In genomic region chr17:48175692-48176450, GRCh38 we compare ENCODE assay signal across 16 cellular contexts.
DNase-seq lines count a peak whose midpoint lies in the region; ATAC-seq, FAIRE-seq and TF ChIP-seq lines count a peak whose summit lies in the region.
"Had no signal": no experiment of that assay in that cellular context is flagged by ENCODE, and none has a peak within 500 bp of the region (broad histone marks: within the 10 kb centered on the region; RNA-seq: fewer than 3 reads in every experiment).

No MANE protein-coding gene starts in this region.

- FAIRE-seq in urothelium cell line (lab: Jason Lieb, UNC) = no peak
- FAIRE-seq: endothelial cell of umbilical vein had no signal

- H3K36me3 Mint-ChIP-seq in natural killer cell = peaks cover 23% of the 10 kb centered on the region
- H3K36me3 Mint-ChIP-seq in natural killer cell treated with Interleukin-12 subunit alpha and Interleukin-12 subunit beta and Interleukin-15 and Interleukin-18, amount 100 ng/mL, for 72 hours = peaks cover 23% of the 10 kb centered on the region

- DNase-seq in natural killer cell (no peak), SJCRH30 (peak; percentile 85 to 88), fibroblast of the aortic adventitia (ENCODE audit: low read depth) (peak; percentile 38), urothelium cell line (ENCODE audit: low spot score) (peak; percentile 30), WERI-Rb-1 (no peak), ureter (ENCODE audit: low spot score) (no peak), cerebellar nuclear complex (lab: John Stamatoyannopoulos, UW) (no peak)
- no peak for DNase-seq in natural killer cell treated with Interleukin-12 subunit alpha and Interleukin-12 subunit beta and Interleukin-15 and Interleukin-18, amount 100 ng/mL, for 72 hours (ENCODE audit: low spot score)
- DNase-seq: activated CD4-positive, CD25-positive, alpha-beta regulatory T cell treated with anti-CD3 and anti-CD28 coated beads, Interleukin-2, amount 50 U/mL, for 72 hours; activated T-cell treated with anti-CD3 and anti-CD28 coated beads, Interleukin-2, amount 50 U/mL, for 48 hours; C1 segment of cervical spinal cord; NCI-H187 treated with DMSO at 0.1 percent for 48 hours; stimulated activated CD4-positive, alpha-beta T cell treated with anti-CD3 and anti-CD28 coated beads, Interleukin-2, amount 100 ng/mL, for 48 hours; stimulated activated naive B cell treated with anti-CD40 and anti-IgM and Interleukin-4, amounts not matched to agents 10 μg/mL and 1 μg/mL and 100 μg/mL, for 72 hours had no signal

- H3K4me3 ChIP-seq in SJCRH30 (no peak overlapping the region), fibroblast of the aortic adventitia (ENCODE audit: low read depth, low read length) (no peak overlapping the region), WERI-Rb-1 (ENCODE audit: low read depth, low read length) (no peak overlapping the region)
- H3K4me3 ChIP-seq: breast epithelium had no signal

- no peaks in the 10 kb centered on the region for H3K9me3 Mint-ChIP-seq in natural killer cell
- no peaks in the 10 kb centered on the region for H3K9me3 Mint-ChIP-seq in natural killer cell treated with Interleukin-12 subunit alpha and Interleukin-12 subunit beta and Interleukin-15 and Interleukin-18, amount 100 ng/mL, for 72 hours
- H3K9me3 Mint-ChIP-seq: stimulated activated naive B cell treated with anti-CD40 and anti-IgM and Interleukin-4, amounts not matched to agents 10 μg/mL and 1 μg/mL and 100 μg/mL, for 72 hours had no signal

- H3K27me3 ChIP-seq in SJCRH30 (no peaks in the 10 kb centered on the region), WERI-Rb-1 (ENCODE audit: insufficient read depth, low read depth, severe bottlenecking) (no peaks in the 10 kb centered on the region)
- H3K27me3 ChIP-seq: breast epithelium had no signal

- intact Hi-C loops in natural killer cell (cut with micrococcal nuclease) = no loop called here

- H3K27ac ChIP-seq in SJCRH30 = peak overlapping the region; percentile 96
- no peak overlapping the region for H3K27ac ChIP-seq in WERI-Rb-1
- H3K27ac ChIP-seq: breast epithelium had no signal

- no peaks in the 10 kb centered on the region for H3K9me3 ChIP-seq in SJCRH30 (replicated peaks)
- no peaks in the 10 kb centered on the region for H3K9me3 ChIP-seq in WERI-Rb-1 (ENCODE audit: severe bottlenecking)
- H3K9me3 ChIP-seq: breast epithelium had no signal

- ATAC-seq in natural killer cell = no peak
- no peak for ATAC-seq in natural killer cell treated with Interleukin-12 subunit alpha and Interleukin-12 subunit beta and Interleukin-15 and Interleukin-18, amount 100 ng/mL, for 72 hours

- H3K36me3 ChIP-seq in SJCRH30 (no peaks in the 10 kb centered on the region), WERI-Rb-1 (no peaks in the 10 kb centered on the region)
- H3K36me3 ChIP-seq: breast epithelium had no signal

- peak overlapping the region; percentile 1 to 17 for H3K27ac Mint-ChIP-seq in natural killer cell
- H3K27ac Mint-ChIP-seq in natural killer cell treated with Interleukin-12 subunit alpha and Interleukin-12 subunit beta and Interleukin-15 and Interleukin-18, amount 100 ng/mL, for 72 hours = peak overlapping the region in 1 of 2 donors; percentile 20
- H3K27ac Mint-ChIP-seq: stimulated activated naive B cell treated with anti-CD40 and anti-IgM and Interleukin-4, amounts not matched to agents 10 μg/mL and 1 μg/mL and 100 μg/mL, for 72 hours had no signal

- peaks cover 64% of the 10 kb centered on the region for H3K4me1 ChIP-seq in SJCRH30
- H3K4me1 ChIP-seq: breast epithelium had no signal

- no peak for TF ChIP-seq CTCF in natural killer cell (IDR thresholded peaks at IDR 0.05)
- TF ChIP-seq CTCF in fibroblast of the aortic adventitia (IDR thresholded peaks at IDR 0.05; ENCODE audit: insufficient read depth, low read length) = no peak
- no peak for TF ChIP-seq CTCF in WERI-Rb-1 (IDR thresholded peaks at IDR 0.05; ENCODE audit: low read depth, low read length)

- H3K4me1 Mint-ChIP-seq in natural killer cell = peaks cover 15 to 16% of the 10 kb centered on the region in 2 donors
- peaks cover 26 to 30% of the 10 kb centered on the region in 2 donors for H3K4me1 Mint-ChIP-seq in natural killer cell treated with Interleukin-12 subunit alpha and Interleukin-12 subunit beta and Interleukin-15 and Interleukin-18, amount 100 ng/mL, for 72 hours (ENCODE audit: low read depth in 2 of 2)

- no peaks in the 10 kb centered on the region for H3K27me3 Mint-ChIP-seq in natural killer cell (ENCODE audit: low read depth in 2 of 2)
- no peaks in the 10 kb centered on the region for H3K27me3 Mint-ChIP-seq in natural killer cell treated with Interleukin-12 subunit alpha and Interleukin-12 subunit beta and Interleukin-15 and Interleukin-18, amount 100 ng/mL, for 72 hours
- H3K27me3 Mint-ChIP-seq: stimulated activated naive B cell treated with anti-CD40 and anti-IgM and Interleukin-4, amounts not matched to agents 10 μg/mL and 1 μg/mL and 100 μg/mL, for 72 hours had no signal

- no peak overlapping the region for H3K4me3 Mint-ChIP-seq in natural killer cell
- H3K4me3 Mint-ChIP-seq in natural killer cell treated with Interleukin-12 subunit alpha and Interleukin-12 subunit beta and Interleukin-15 and Interleukin-18, amount 100 ng/mL, for 72 hours = no peak overlapping the region
- H3K4me3 Mint-ChIP-seq: stimulated activated naive B cell treated with anti-CD40 and anti-IgM and Interleukin-4, amounts not matched to agents 10 μg/mL and 1 μg/mL and 100 μg/mL, for 72 hours had no signal

Comparison
In these comparisons a context has a peak if more than half of its experiments do, and no peak if none do; other contexts are left out.
1. DNase-seq: peak in SJCRH30 (2 of 2), fibroblast of the aortic adventitia (single experiment) and urothelium cell line (single experiment); none in natural killer cell (single experiment), natural killer cell treated with Interleukin-12 subunit alpha and Interleukin-12 subunit beta and Interleukin-15 and Interleukin-18, amount 100 ng/mL, for 72 hours (single experiment), WERI-Rb-1 (single experiment), ureter (single experiment) and cerebellar nuclear complex (0 of 2).